In the genomic region with DNA sequence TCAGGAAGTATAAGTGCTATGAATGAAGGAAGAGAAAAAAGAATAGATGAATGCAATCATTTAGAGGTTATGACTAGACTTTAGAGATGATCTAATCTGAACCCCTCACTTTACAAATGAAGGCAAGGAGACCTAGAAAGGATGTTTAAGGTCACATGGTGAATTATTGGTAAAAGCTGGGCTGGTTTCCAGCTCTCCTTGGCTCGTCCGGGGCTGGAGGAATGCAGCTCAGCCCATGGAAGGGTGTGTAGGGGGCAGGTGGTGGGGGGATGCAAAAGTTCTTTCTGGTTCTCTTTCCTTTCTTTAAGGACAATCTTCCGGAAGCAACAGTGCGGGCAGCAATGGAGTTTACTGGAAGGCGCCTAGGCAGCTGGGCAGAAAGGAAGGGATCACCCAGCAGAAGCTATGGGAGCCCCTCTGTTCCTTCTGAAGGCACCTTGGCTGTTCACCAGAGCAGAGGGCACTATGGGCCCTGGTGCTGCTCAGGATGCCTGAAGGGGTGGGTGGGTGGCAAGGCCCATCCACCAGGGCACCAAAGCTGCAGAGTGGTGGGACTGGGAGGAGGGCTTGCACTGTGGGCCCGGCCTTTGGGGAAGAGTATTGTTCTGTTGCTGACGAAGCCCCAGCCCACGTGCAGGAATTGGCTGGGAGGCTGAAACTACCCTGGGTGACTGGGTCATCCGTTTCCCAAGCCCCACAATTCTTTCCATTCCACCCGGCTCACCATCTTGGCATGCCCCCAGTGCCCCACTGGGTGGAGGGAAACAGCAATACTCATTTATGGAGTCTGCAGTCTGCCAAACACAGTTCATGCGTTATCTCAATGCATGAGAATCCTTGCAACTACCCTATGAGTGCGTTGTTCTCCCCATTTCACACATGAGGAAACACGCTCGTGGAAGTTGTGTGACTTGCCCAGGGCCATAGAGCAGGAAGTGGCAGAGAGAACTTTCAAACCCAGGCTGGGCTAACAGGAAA, we compare ENCODE assay signal across 13 cellular contexts.
DNase-seq lines count a peak whose midpoint lies in the region; ATAC-seq, FAIRE-seq and TF ChIP-seq lines count a peak whose summit lies in the region.
"Had no signal": no experiment of that assay in that cellular context is flagged by ENCODE, and none has a peak within 500 bp of the region (broad histone marks: within the 10 kb centered on the region; RNA-seq: fewer than 3 reads in every experiment).

No MANE protein-coding gene starts in this region.

- peak overlapping the region; percentile 50 to 62 for H3K27ac Mint-ChIP-seq in activated naive CD4-positive, alpha-beta T cell treated with anti-CD3 and anti-CD28 coated beads, Interleukin-2, amount 50 U/mL, for 72 hours
- peak overlapping the region; percentile 81 for H3K27ac Mint-ChIP-seq in astrocyte (ENCODE audit: unreplicated experiment)
- H3K27ac Mint-ChIP-seq: B cell had no signal

- H3K4me3 Mint-ChIP-seq in astrocyte (ENCODE audit: unreplicated experiment) = peak overlapping the region; percentile 20
- H3K4me3 Mint-ChIP-seq: B cell had no signal

- H3K27ac ChIP-seq in astrocyte (ENCODE audit: low read depth, low read length) = peak overlapping the region; percentile 61
- H3K27ac ChIP-seq in lung (ENCODE audit: low read depth in 1 of 2, low read length in 1 of 2) = peak overlapping the region; percentile 13 to 37
- peak overlapping the region; percentile 24 to 52 (median 43) for H3K27ac ChIP-seq in transverse colon
- H3K27ac ChIP-seq in right lobe of liver = peak overlapping the region in 1 of 3 donors; percentile 31

- intact Hi-C loops in transverse colon (cut with DNase I; ENCODE audit: low total_unique reads) (no loop called here), right lobe of liver (cut with DNase I) (loop anchor here in 1 of 2 donors (10.0 kb wide), 1 partner anchor 74 kb away; the partner anchor contains the start of gene IRF2BPL)

- H3K9me3 ChIP-seq in astrocyte (ENCODE audit: insufficient read depth, low read depth, low read length) = no peaks in the 10 kb centered on the region
- no peaks in the 10 kb centered on the region for H3K9me3 ChIP-seq in lung (ENCODE audit: control insufficient read depth in 2 of 2, insufficient read depth in 1 of 2, low read length in 1 of 2)
- H3K9me3 ChIP-seq in transverse colon = no peaks in the 10 kb centered on the region
- H3K9me3 ChIP-seq in right lobe of liver = no peaks in the 10 kb centered on the region
- H3K9me3 ChIP-seq: thoracic aorta had no signal

- no peak for TF ChIP-seq POLR2A in transverse colon (IDR thresholded peaks at IDR 0.05)
- TF ChIP-seq POLR2A in right lobe of liver (IDR thresholded peaks at IDR 0.05) = no peak

- H3K27me3 ChIP-seq in astrocyte (ENCODE audit: insufficient read depth, low read length) (no peaks in the 10 kb centered on the region), lung (ENCODE audit: control insufficient read depth, insufficient read depth) (no peaks in the 10 kb centered on the region), transverse colon (no peaks in the 10 kb centered on the region), right lobe of liver (no peaks in the 10 kb centered on the region)

- H3K9me3 Mint-ChIP-seq in activated naive CD4-positive, alpha-beta T cell treated with anti-CD3 and anti-CD28 coated beads, Interleukin-2, amount 50 U/mL, for 72 hours = peaks cover 0 to 3% of the 10 kb centered on the region in 2 donors
- H3K9me3 Mint-ChIP-seq in astrocyte (ENCODE audit: unreplicated experiment) = no peaks in the 10 kb centered on the region

- no peaks in the 10 kb centered on the region for H4K20me1 ChIP-seq in astrocyte (ENCODE audit: insufficient read depth, low read length)

- H3K9ac ChIP-seq in astrocyte (ENCODE audit: low read length) = peak overlapping the region; percentile 11

- H3K4me1 ChIP-seq in astrocyte (ENCODE audit: insufficient read depth, low read length) (peaks cover 57% of the 10 kb centered on the region), lung (ENCODE audit: control insufficient read depth in 2 of 2, insufficient read depth in 2 of 2, low read length in 2 of 2) (peaks cover 4 to 19% of the 10 kb centered on the region in 2 donors), transverse colon (peaks cover 22 to 48% (median 47%) of the 10 kb centered on the region in 4 donors), right lobe of liver (peaks cover 0 to 41% (median 20%) of the 10 kb centered on the region in 4 donors)

- TF ChIP-seq CTCF in astrocyte (IDR thresholded peaks at IDR 0.05; ENCODE audit: insufficient read depth, low read depth, low read length) = no peak
- TF ChIP-seq CTCF in lung (IDR thresholded peaks at IDR 0.05; ENCODE audit: control extremely low read depth, extremely low read depth) = no peak
- no peak for TF ChIP-seq CTCF in transverse colon (IDR thresholded peaks at IDR 0.05)
- no peak for TF ChIP-seq CTCF in right lobe of liver (IDR thresholded peaks at IDR 0.05)

- DNase-seq in activated naive CD4-positive, alpha-beta T cell treated with anti-CD3 and anti-CD28 coated beads, Interleukin-2, amount 50 U/mL, for 72 hours (ENCODE audit: low spot score in 2 of 2) = no peak
- no peak for DNase-seq in activated naive CD4-positive, alpha-beta T cell treated with Interleukin-2 at 50 U/mL for 16 hours
- DNase-seq in astrocyte (ENCODE audit: low read depth) (peak; percentile 78), lung (ENCODE audit: low spot score) (no peak), transverse colon (no peak), NCI-H82 treated with DMSO at 0.1 percent for 48 hours (lab: John Stamatoyannopoulos, UW; ENCODE audit: unreplicated experiment) (no peak), right lobe of liver (no peak)
- DNase-seq: NCI-H526 had no signal

- TF ChIP-seq EP300 in transverse colon (IDR thresholded peaks at IDR 0.05; ENCODE audit: low read depth) = no peak

- no peak for ATAC-seq in activated naive CD4-positive, alpha-beta T cell treated with anti-CD3 and anti-CD28 coated beads, Interleukin-2, amount 50 U/mL, for 72 hours
- ATAC-seq in lung (ENCODE audit: insufficient read depth, low FRiP score) (no peak), HG02885 (IDR thresholded peaks at IDR 0.05; ENCODE audit: poor library complexity, unreplicated experiment) (no peak), right lobe of liver (no peak)
- ATAC-seq: HepG2 had no signal

- peak overlapping the region; percentile 51 for H3K4me2 ChIP-seq in astrocyte (ENCODE audit: low read length)

- H3K4me1 Mint-ChIP-seq in astrocyte (ENCODE audit: low read depth, unreplicated experiment) = peaks cover 52% of the 10 kb centered on the region

- H3K36me3 Mint-ChIP-seq in activated naive CD4-positive, alpha-beta T cell treated with anti-CD3 and anti-CD28 coated beads, Interleukin-2, amount 50 U/mL, for 72 hours = no peaks in the 10 kb centered on the region
- peaks cover under 1% of the 10 kb centered on the region for H3K36me3 Mint-ChIP-seq in astrocyte (ENCODE audit: low read depth, unreplicated experiment)

- FAIRE-seq in astrocyte (lab: Jason Lieb, UNC) = no peak
- FAIRE-seq: bronchial epithelial cell, HepG2 had no signal

- H3K4me3 ChIP-seq in astrocyte (ENCODE audit: insufficient read depth, low read depth, low read length) (no peak overlapping the region), lung (no peak overlapping the region), transverse colon (no peak overlapping the region), right lobe of liver (no peak overlapping the region)
- H3K4me3 ChIP-seq: thoracic aorta had no signal

- H2AFZ ChIP-seq in astrocyte (ENCODE audit: low read depth, low read length) = peak overlapping the region; percentile 49

- WGBS in lung, 2 donors = 62 to 71% methylated on average over 14 of the region's 14 CpGs
- 55 to 70% methylated on average over 4 to 12 of the region's 14 CpGs for WGBS in transverse colon (ENCODE audit: low coverage in 1 of 2), 2 donors
- 41% methylated on average over 9 of the region's 14 CpGs for WGBS in right lobe of liver (ENCODE audit: insufficient coverage, low coverage, low lambda C conversion rate, missing lambda C conversion rate)

- no peaks in the 10 kb centered on the region for H3K27me3 Mint-ChIP-seq in astrocyte (ENCODE audit: low read depth, unreplicated experiment)
- H3K27me3 Mint-ChIP-seq: B cell had no signal

- no peaks in the 10 kb centered on the region for H3K36me3 ChIP-seq in astrocyte (ENCODE audit: insufficient read depth, low read length)
- no peaks in the 10 kb centered on the region for H3K36me3 ChIP-seq in lung (ENCODE audit: control insufficient read depth in 2 of 2, insufficient read depth in 2 of 2, low read length in 2 of 2)
- no peaks in the 10 kb centered on the region for H3K36me3 ChIP-seq in transverse colon
- no peaks in the 10 kb centered on the region for H3K36me3 ChIP-seq in right lobe of liver
- H3K36me3 ChIP-seq: thoracic aorta had no signal

- in situ Hi-C loops in transverse colon (cut with MboI; ENCODE audit: low pct_ligation_motif_present in 1 of 4, low pct_unique_long_range_greater_than_20kb in 1 of 4, low sequenced_read_pairs in 3 of 4) = loop anchor here in 1 of 4 donors (10.0 kb wide), 1 partner anchor 54 kb away; no protein-coding TSS in a partner anchor

- H3K79me2 ChIP-seq in astrocyte (ENCODE audit: insufficient read depth, low read length) = no peaks in the 10 kb centered on the region
